22 cellular contexts compared by ENCODE assay signal in the genomic region with DNA sequence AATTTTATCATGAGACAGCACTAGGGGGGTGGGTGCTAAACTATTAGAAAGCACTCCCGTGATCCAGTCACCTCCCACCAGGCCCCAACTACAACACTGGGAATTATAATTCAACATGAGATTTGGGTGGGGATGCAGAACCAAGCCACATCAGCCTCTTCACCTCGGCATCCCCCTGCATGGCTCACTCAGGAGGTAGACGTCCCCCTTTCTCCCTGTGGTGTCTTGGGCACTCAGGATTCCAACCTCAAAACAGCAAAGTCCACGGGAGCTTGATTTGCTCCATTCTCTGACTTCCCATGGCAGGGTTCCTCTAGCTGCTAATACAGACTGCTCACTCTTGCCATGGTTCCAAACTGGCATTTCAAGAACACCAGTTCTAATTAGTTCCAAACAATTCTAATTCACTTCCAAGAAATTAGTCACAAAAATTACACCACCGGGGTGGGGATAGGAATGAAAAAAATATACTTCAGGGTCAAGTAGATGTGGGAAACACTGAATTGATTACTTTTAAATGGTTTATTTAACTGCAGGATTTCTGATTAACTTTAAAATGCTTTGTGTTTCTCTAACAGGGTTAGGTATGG.
"Had no signal": no experiment of that assay in that cellular context is flagged by ENCODE, and none has a peak within 500 bp of the region (broad histone marks: within the 10 kb centered on the region; RNA-seq: fewer than 3 reads in every experiment).

No MANE protein-coding gene starts in this region.

- H3K27ac Mint-ChIP-seq: activated naive CD4-positive, alpha-beta T cell treated with anti-CD3 and anti-CD28 coated beads for 36 hours; activated naive CD8-positive, alpha-beta T cell treated with anti-CD3 and anti-CD28 coated beads, Interleukin-2, amount 10 ng/mL, durations not matched to agents 7 days and 5 days; activated T-cell treated with anti-CD3 and anti-CD28 coated beads, Interleukin-2, amount 50 U/mL, for 72 hours; natural killer cell; T-cell; T-helper 2 cell treated with Interferon-gamma antibody and Interleukin-4, amounts not matched to agents 5 μg/mL and 100 μg/mL, for 36 hours had no signal

- H3K9me3 Mint-ChIP-seq: activated naive CD4-positive, alpha-beta T cell treated with anti-CD3 and anti-CD28 coated beads for 36 hours; activated naive CD8-positive, alpha-beta T cell treated with anti-CD3 and anti-CD28 coated beads, Interleukin-2, amount 10 ng/mL, durations not matched to agents 7 days and 5 days; activated T-cell treated with anti-CD3 and anti-CD28 coated beads, Interleukin-2, amount 50 U/mL, for 72 hours; natural killer cell; T-helper 2 cell treated with Interferon-gamma antibody and Interleukin-4, amounts not matched to agents 5 μg/mL and 100 μg/mL, for 36 hours had no signal

- DNase-seq: activated CD4-positive, alpha-beta T cell treated with anti-CD3 and anti-CD28 coated beads, Interleukin-2, amount 50 U/mL, for 48 hours; activated effector memory CD4-positive, alpha-beta T cell treated with Interleukin-2 at 50 U/mL for 16 hours; activated naive CD4-positive, alpha-beta T cell treated with anti-CD3 and anti-CD28 coated beads for 36 hours; activated naive CD8-positive, alpha-beta T cell treated with anti-CD3 and anti-CD28 coated beads, Interleukin-2, amount 10 ng/mL, durations not matched to agents 7 days and 5 days; activated T-cell treated with anti-CD3 and anti-CD28 coated beads, Interleukin-2, amount 50 U/mL, for 72 hours; amniotic stem cell; effector CD4-positive, alpha-beta T cell; erythroblast; hypothalamus; left ventricle myocardium superior; mammary epithelial cell; midbrain; natural killer cell; ovary; psoas muscle; right cardiac atrium; stimulated activated CD4-positive, alpha-beta T cell treated with anti-CD3 and anti-CD28 coated beads, Interleukin-4, amount 100 ng/mL, for 24 hours; stimulated activated naive CD4-positive, alpha-beta T cell treated with Interleukin-2 at 50 U/mL for 16 hours; T-cell; upper lobe of left lung had no signal

- H3K4me3 ChIP-seq: ovary, psoas muscle, thoracic aorta, upper lobe of left lung had no signal

- H3K36me3 Mint-ChIP-seq: activated naive CD8-positive, alpha-beta T cell treated with anti-CD3 and anti-CD28 coated beads, Interleukin-2, amount 10 ng/mL, durations not matched to agents 7 days and 5 days; natural killer cell; T-cell had no signal

- ATAC-seq: activated T-cell treated with anti-CD3 and anti-CD28 coated beads, Interleukin-2, amount 50 U/mL, for 72 hours; left ventricle myocardium superior; natural killer cell; psoas muscle; right cardiac atrium; T-cell had no signal

- H3K27me3 Mint-ChIP-seq: T-cell had no signal

- H3K4me3 Mint-ChIP-seq: activated naive CD4-positive, alpha-beta T cell treated with anti-CD3 and anti-CD28 coated beads for 36 hours; activated naive CD8-positive, alpha-beta T cell treated with anti-CD3 and anti-CD28 coated beads, Interleukin-2, amount 10 ng/mL, durations not matched to agents 7 days and 5 days; activated T-cell treated with anti-CD3 and anti-CD28 coated beads, Interleukin-2, amount 50 U/mL, for 72 hours; natural killer cell; T-cell; T-helper 2 cell treated with Interferon-gamma antibody and Interleukin-4, amounts not matched to agents 5 μg/mL and 100 μg/mL, for 36 hours had no signal

- H3K4me1 Mint-ChIP-seq: activated naive CD8-positive, alpha-beta T cell treated with anti-CD3 and anti-CD28 coated beads, Interleukin-2, amount 10 ng/mL, durations not matched to agents 7 days and 5 days; natural killer cell; T-cell had no signal
